ENCODE assay signal across 1 cellular context in genomic region chr1:204093421-204093717, GRCh38.
A peak's percentile ranks its signal among the peaks of the same experiment; 100 is the strongest.
TF ChIP-seq lines count a peak whose summit lies in the region.

No MANE protein-coding gene starts in this region.

TF ChIP-seq in HepG2, 621 proteins besides CTCF, POLR2A, EP300 and RAD21 (continued from another document and continues in another):
- TF ChIP-seq, protein P1, sequence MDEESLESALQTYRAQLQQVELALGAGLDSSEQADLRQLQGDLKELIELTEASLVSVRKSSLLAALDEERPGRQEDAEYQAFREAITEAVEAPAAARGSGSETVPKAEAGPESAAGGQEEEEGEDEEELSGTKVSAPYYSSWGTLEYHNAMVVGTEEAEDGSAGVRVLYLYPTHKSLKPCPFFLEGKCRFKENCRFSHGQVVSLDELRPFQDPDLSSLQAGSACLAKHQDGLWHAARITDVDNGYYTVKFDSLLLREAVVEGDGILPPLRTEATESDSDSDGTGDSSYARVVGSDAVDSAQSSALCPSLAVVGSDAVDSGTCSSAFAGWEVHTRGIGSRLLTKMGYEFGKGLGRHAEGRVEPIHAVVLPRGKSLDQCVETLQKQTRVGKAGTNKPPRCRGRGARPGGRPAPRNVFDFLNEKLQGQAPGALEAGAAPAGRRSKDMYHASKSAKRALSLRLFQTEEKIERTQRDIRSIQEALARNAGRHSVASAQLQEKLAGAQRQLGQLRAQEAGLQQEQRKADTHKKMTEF (CRISPR knock-in tag; IDR thresholded peaks at IDR 0.05), result peak; percentile 58; the same call in 1 of the 2 replicates
- TF ChIP-seq PHF20 (CRISPR knock-in tag; IDR thresholded peaks at IDR 0.05), result no peak
- no peak for TF ChIP-seq ZNF3 (CRISPR knock-in tag; IDR thresholded peaks at IDR 0.05)
- TF ChIP-seq ZFP36L2 (CRISPR knock-in tag; IDR thresholded peaks at IDR 0.05), result no peak
- TF ChIP-seq ZNF800 (CRISPR knock-in tag; IDR thresholded peaks at IDR 0.05), result no peak
- TF ChIP-seq MZF1 (CRISPR knock-in tag; IDR thresholded peaks at IDR 0.05; ENCODE audit: borderline replicate concordance), result no peak
- TF ChIP-seq IKZF5 (CRISPR knock-in tag; IDR thresholded peaks at IDR 0.05), result peak; percentile 57
- no peak for TF ChIP-seq ZMAT3 (CRISPR knock-in tag; conservative IDR thresholded peaks at IDR 0.05)
- no peak for TF ChIP-seq SP4 (CRISPR knock-in tag; IDR thresholded peaks at IDR 0.05)
- TF ChIP-seq, protein P2, sequence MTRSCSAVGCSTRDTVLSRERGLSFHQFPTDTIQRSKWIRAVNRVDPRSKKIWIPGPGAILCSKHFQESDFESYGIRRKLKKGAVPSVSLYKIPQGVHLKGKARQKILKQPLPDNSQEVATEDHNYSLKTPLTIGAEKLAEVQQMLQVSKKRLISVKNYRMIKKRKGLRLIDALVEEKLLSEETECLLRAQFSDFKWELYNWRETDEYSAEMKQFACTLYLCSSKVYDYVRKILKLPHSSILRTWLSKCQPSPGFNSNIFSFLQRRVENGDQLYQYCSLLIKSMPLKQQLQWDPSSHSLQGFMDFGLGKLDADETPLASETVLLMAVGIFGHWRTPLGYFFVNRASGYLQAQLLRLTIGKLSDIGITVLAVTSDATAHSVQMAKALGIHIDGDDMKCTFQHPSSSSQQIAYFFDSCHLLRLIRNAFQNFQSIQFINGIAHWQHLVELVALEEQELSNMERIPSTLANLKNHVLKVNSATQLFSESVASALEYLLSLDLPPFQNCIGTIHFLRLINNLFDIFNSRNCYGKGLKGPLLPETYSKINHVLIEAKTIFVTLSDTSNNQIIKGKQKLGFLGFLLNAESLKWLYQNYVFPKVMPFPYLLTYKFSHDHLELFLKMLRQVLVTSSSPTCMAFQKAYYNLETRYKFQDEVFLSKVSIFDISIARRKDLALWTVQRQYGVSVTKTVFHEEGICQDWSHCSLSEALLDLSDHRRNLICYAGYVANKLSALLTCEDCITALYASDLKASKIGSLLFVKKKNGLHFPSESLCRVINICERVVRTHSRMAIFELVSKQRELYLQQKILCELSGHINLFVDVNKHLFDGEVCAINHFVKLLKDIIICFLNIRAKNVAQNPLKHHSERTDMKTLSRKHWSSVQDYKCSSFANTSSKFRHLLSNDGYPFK (CRISPR knock-in tag; IDR thresholded peaks at IDR 0.05; ENCODE audit: borderline replicate concordance), result no peak
- TF ChIP-seq ZNF768 (CRISPR knock-in tag; IDR thresholded peaks at IDR 0.05), result no peak
- TF ChIP-seq HMG20B (CRISPR knock-in tag; conservative IDR thresholded peaks at IDR 0.05), result 0 out of 2 replicates have a peak, but pooled peaks have one; percentile 58
- no peak for TF ChIP-seq AGO2 (optimal IDR thresholded peaks at IDR 0.05; ENCODE audit: low read depth, low read length)
- TF ChIP-seq SMARCE1 (IDR thresholded peaks at IDR 0.05; ENCODE audit: borderline replicate concordance), result no peak
- TF ChIP-seq KDM1A (CRISPR knock-in tag; IDR thresholded peaks at IDR 0.05), result no peak
- TF ChIP-seq RAD51 (IDR thresholded peaks at IDR 0.05; ENCODE audit: borderline replicate concordance), result no peak
- TF ChIP-seq SNRNP70 (IDR thresholded peaks at IDR 0.05; ENCODE audit: low read depth, low read length), result no peak
- TF ChIP-seq ZNF747 (CRISPR knock-in tag; IDR thresholded peaks at IDR 0.05; ENCODE audit: borderline replicate concordance), result no peak
- peak; percentile 53; the same call in 1 of the 2 replicates for TF ChIP-seq FOXJ3 (CRISPR knock-in tag; IDR thresholded peaks at IDR 0.05; ENCODE audit: borderline replicate concordance)
- TF ChIP-seq, protein P3, sequence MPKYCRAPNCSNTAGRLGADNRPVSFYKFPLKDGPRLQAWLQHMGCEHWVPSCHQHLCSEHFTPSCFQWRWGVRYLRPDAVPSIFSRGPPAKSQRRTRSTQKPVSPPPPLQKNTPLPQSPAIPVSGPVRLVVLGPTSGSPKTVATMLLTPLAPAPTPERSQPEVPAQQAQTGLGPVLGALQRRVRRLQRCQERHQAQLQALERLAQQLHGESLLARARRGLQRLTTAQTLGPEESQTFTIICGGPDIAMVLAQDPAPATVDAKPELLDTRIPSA (CRISPR knock-in tag; IDR thresholded peaks at IDR 0.05; ENCODE audit: borderline replicate concordance), result no peak
- TF ChIP-seq HMGXB3 (CRISPR knock-in tag; IDR thresholded peaks at IDR 0.05; ENCODE audit: borderline replicate concordance), result no peak
- TF ChIP-seq SNAPC5 (CRISPR knock-in tag; IDR thresholded peaks at IDR 0.05; ENCODE audit: borderline replicate concordance), result no peak
- no peak for TF ChIP-seq ZFP41 (CRISPR knock-in tag; IDR thresholded peaks at IDR 0.05; ENCODE audit: borderline replicate concordance)
- no peak for TF ChIP-seq CREM (IDR thresholded peaks at IDR 0.05)
- TF ChIP-seq CREM (CRISPR knock-in tag; IDR thresholded peaks at IDR 0.05), result no peak
- TF ChIP-seq MXD3 (CRISPR knock-in tag; IDR thresholded peaks at IDR 0.05), result no peak
- no peak for TF ChIP-seq FOXP1 (IDR thresholded peaks at IDR 0.05)
- peak; percentile 46; the same call in 1 of the 2 replicates for TF ChIP-seq FOXP1 (CRISPR knock-in tag; IDR thresholded peaks at IDR 0.05)
- no peak for TF ChIP-seq ZBTB44 (CRISPR knock-in tag; IDR thresholded peaks at IDR 0.05)
- no peak for TF ChIP-seq PHF8 (CRISPR knock-in tag; IDR thresholded peaks at IDR 0.05)
- TF ChIP-seq MIER3 (CRISPR knock-in tag; IDR thresholded peaks at IDR 0.05; ENCODE audit: borderline replicate concordance), result no peak; the same call in 1 of the 2 replicates
- no peak for TF ChIP-seq FOXC1 (CRISPR knock-in tag; IDR thresholded peaks at IDR 0.05; ENCODE audit: borderline replicate concordance)
- no peak for TF ChIP-seq ZBTB20 (CRISPR knock-in tag; IDR thresholded peaks at IDR 0.05; ENCODE audit: borderline replicate concordance, low read depth)
- TF ChIP-seq HOXD1 (CRISPR knock-in tag; IDR thresholded peaks at IDR 0.05), result no peak
- TF ChIP-seq ZKSCAN1 (IDR thresholded peaks at IDR 0.05; ENCODE audit: low read length), result no peak
- peak; percentile 30; the same call in 1 of the 2 replicates for TF ChIP-seq ZNF501 (CRISPR knock-in tag; IDR thresholded peaks at IDR 0.05)
- TF ChIP-seq CENPX (CRISPR knock-in tag; IDR thresholded peaks at IDR 0.05), result no peak
- 0 out of 2 replicates have a peak, but pooled peaks have one; percentile 38 for TF ChIP-seq ZNF580 (CRISPR knock-in tag; IDR thresholded peaks at IDR 0.05; ENCODE audit: borderline replicate concordance, low read depth)
- TF ChIP-seq ZNF550 (CRISPR knock-in tag; IDR thresholded peaks at IDR 0.05; ENCODE audit: borderline replicate concordance), result no peak
- TF ChIP-seq ZBTB42 (CRISPR knock-in tag; IDR thresholded peaks at IDR 0.05), result no peak
- no peak for TF ChIP-seq RFX3 (CRISPR knock-in tag; IDR thresholded peaks at IDR 0.05)
- TF ChIP-seq, protein P4, sequence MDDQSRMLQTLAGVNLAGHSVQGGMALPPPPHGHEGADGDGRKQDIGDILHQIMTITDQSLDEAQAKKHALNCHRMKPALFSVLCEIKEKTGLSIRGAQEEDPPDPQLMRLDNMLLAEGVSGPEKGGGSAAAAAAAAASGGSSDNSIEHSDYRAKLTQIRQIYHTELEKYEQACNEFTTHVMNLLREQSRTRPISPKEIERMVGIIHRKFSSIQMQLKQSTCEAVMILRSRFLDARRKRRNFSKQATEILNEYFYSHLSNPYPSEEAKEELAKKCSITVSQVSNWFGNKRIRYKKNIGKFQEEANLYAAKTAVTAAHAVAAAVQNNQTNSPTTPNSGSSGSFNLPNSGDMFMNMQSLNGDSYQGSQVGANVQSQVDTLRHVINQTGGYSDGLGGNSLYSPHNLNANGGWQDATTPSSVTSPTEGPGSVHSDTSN (CRISPR knock-in tag; IDR thresholded peaks at IDR 0.05; ENCODE audit: borderline replicate concordance), result no peak
- TF ChIP-seq TGIF2 (CRISPR knock-in tag; IDR thresholded peaks at IDR 0.05), result peak; percentile 41; the same call in 1 of the 2 replicates
- TF ChIP-seq CC2D1A (CRISPR knock-in tag; IDR thresholded peaks at IDR 0.05), result no peak
- no peak for TF ChIP-seq CBX2 (IDR thresholded peaks at IDR 0.05; ENCODE audit: low read depth, low read length)
- TF ChIP-seq CBX2 (CRISPR knock-in tag; IDR thresholded peaks at IDR 0.05; ENCODE audit: low read depth), result no peak
- no peak for TF ChIP-seq KAT2B (IDR thresholded peaks at IDR 0.05; ENCODE audit: borderline replicate concordance, low read depth, low read length)
- TF ChIP-seq ZNF746 (CRISPR knock-in tag; IDR thresholded peaks at IDR 0.05), result no peak
- TF ChIP-seq IKZF4 (CRISPR knock-in tag; IDR thresholded peaks at IDR 0.05; ENCODE audit: borderline replicate concordance, low read depth, not compliant biosample characterization), result no peak
- no peak for TF ChIP-seq ZNF724P (CRISPR knock-in tag; IDR thresholded peaks at IDR 0.05; ENCODE audit: borderline replicate concordance)
- no peak for TF ChIP-seq ZNF776 (CRISPR knock-in tag; IDR thresholded peaks at IDR 0.05)
- no peak for TF ChIP-seq POLR2G (IDR thresholded peaks at IDR 0.05; ENCODE audit: low read depth, low read length)
- no peak for TF ChIP-seq ZNF235 (CRISPR knock-in tag; IDR thresholded peaks at IDR 0.05; ENCODE audit: borderline replicate concordance)
- TF ChIP-seq NFE2L2 (IDR thresholded peaks at IDR 0.05; ENCODE audit: low read length), result no peak
- no peak for TF ChIP-seq ZNF496 (CRISPR knock-in tag; IDR thresholded peaks at IDR 0.05; ENCODE audit: insufficient replicate concordance)
- TF ChIP-seq ARHGAP35 (CRISPR knock-in tag; IDR thresholded peaks at IDR 0.05; ENCODE audit: borderline replicate concordance), result no peak
